ENCODE assay signal across 8 cellular contexts in genomic region chr11:62555464-62556092, GRCh38. TPM values are rescaled to one million over a fixed set of nuclear protein-coding genes. Genes with fewer than 3 reads are reported as not detected.
A peak's percentile ranks its signal among the peaks of the same experiment; 100 is the strongest.
DNase-seq lines count a peak whose midpoint lies in the region; ATAC-seq and TF ChIP-seq lines count a peak whose summit lies in the region.

No MANE protein-coding gene starts in this region.

- no peak overlapping the region for H3K4me3 ChIP-seq in mucosa of descending colon

- intact Hi-C loops in mucosa of descending colon (cut with DNase I, micrococcal nuclease), result loop anchor here in 1 of 2 donors (5.0 kb wide), 1 partner anchor 133 kb away; no protein-coding TSS in a partner anchor

- H3K9me3 ChIP-seq in T-helper 17 cell (ENCODE audit: control insufficient read depth, low read length, poor library complexity, severe bottlenecking), result no peaks in the 10 kb centered on the region
- no peaks in the 10 kb centered on the region for H3K9me3 ChIP-seq in mucosa of descending colon

- peak overlapping the region; percentile 51 for H3K27ac ChIP-seq in cingulate gyrus (ENCODE audit: low read depth, low read length)

- peak overlapping the region; percentile 100 for H3K27ac Mint-ChIP-seq in T-helper 17 cell

- H3K4me1 ChIP-seq in mucosa of descending colon (ENCODE audit: low read depth), result peaks cover 78% of the 10 kb centered on the region

- H3K36me3 ChIP-seq in mucosa of descending colon (ENCODE audit: low read depth), result peaks cover 4% of the 10 kb centered on the region

- no peak for TF ChIP-seq CTCF in mucosa of descending colon (IDR thresholded peaks at IDR 0.05)

- H3K36me3 Mint-ChIP-seq in T-helper 17 cell (ENCODE audit: low read depth), result no peaks in the 10 kb centered on the region

- peak overlapping the region; percentile 93 for H3K4me3 Mint-ChIP-seq in T-helper 17 cell

- DNase-seq in NCI-H2196 (lab: John Stamatoyannopoulos, UW; ENCODE audit: unreplicated experiment), result peak; percentile 30
- no peak for DNase-seq in NCI-H2196 treated with DMSO at 0.1 percent for 48 hours (lab: John Stamatoyannopoulos, UW; ENCODE audit: unreplicated experiment)
- peak; percentile 46 to 64 (median 61) for DNase-seq in T-helper 17 cell
- peak in 2 of 3 donors; percentile 49 to 53 for DNase-seq in mucosa of descending colon
- no peak for DNase-seq in NCI-H1694 (lab: John Stamatoyannopoulos, UW)

- no peaks in the 10 kb centered on the region for H3K27me3 Mint-ChIP-seq in T-helper 17 cell

- H3K4me1 Mint-ChIP-seq in T-helper 17 cell, result peaks cover 76% of the 10 kb centered on the region

- ATAC-seq in HG03280 (IDR thresholded peaks at IDR 0.05; ENCODE audit: unreplicated experiment) (peak; percentile 46), T-helper 17 cell (peak; percentile 60), mucosa of descending colon (no peak), HG03565 (IDR thresholded peaks at IDR 0.05; ENCODE audit: unreplicated experiment) (no peak)

RNA-seq across cellular contexts. Expression of gene AHNAK, which starts 9.0 kb away (rescaled TPM):
- total RNA-seq in T-helper 17 cell (100 to 1,000 TPM; 692 to 863 TPM), mucosa of descending colon (1,000 to 10,000 TPM in 1 of 3 donors, 100 to 1,000 TPM in 2; 473 to 1,283 (median 535) TPM)

RNA-seq across cellular contexts. Expression of gene EEF1G, which starts 18.1 kb away (rescaled TPM):
- 1,000 to 10,000 TPM; 1,954 to 1,984 TPM for total RNA-seq in T-helper 17 cell
- 1,000 to 10,000 TPM; 1,059 to 1,365 (median 1,164) TPM for total RNA-seq in mucosa of descending colon

RNA-seq across cellular contexts. Expression of gene TUT1, which starts 35.7 kb away (rescaled TPM):
- total RNA-seq in T-helper 17 cell, result 10 to 100 TPM; 20.9 to 23.2 TPM
- 10 to 100 TPM; 11.9 to 19.8 (median 13.3) TPM for total RNA-seq in mucosa of descending colon

RNA-seq across cellular contexts. Expression of gene MTA2, which starts 46.1 kb away (rescaled TPM):
- 100 to 1,000 TPM; 140 to 175 TPM for total RNA-seq in T-helper 17 cell
- total RNA-seq in mucosa of descending colon, result 10 to 100 TPM; 70.7 to 92.1 (median 89.6) TPM

RNA-seq across cellular contexts. Expression of gene EML3, which starts 57.0 kb away (rescaled TPM):
- total RNA-seq in T-helper 17 cell (100 to 1,000 TPM; 169 to 174 TPM), mucosa of descending colon (10 to 100 TPM; 54.6 to 57.7 (median 57.7) TPM)

Comparison
In these comparisons a context has a peak if more than half of its experiments do, and no peak if none do; other contexts are left out.
1. DNase-seq: peak in NCI-H2196 (single experiment), T-helper 17 cell (3 of 3) and mucosa of descending colon (2 of 3); none in NCI-H2196 treated with DMSO at 0.1 percent for 48 hours (single experiment) and NCI-H1694 (single experiment).
2. ATAC-seq: peak in HG03280 (single experiment) and T-helper 17 cell (single experiment); none in mucosa of descending colon (single experiment) and HG03565 (single experiment).